ENCODE assay signal across 2 cellular contexts in the genomic region with DNA sequence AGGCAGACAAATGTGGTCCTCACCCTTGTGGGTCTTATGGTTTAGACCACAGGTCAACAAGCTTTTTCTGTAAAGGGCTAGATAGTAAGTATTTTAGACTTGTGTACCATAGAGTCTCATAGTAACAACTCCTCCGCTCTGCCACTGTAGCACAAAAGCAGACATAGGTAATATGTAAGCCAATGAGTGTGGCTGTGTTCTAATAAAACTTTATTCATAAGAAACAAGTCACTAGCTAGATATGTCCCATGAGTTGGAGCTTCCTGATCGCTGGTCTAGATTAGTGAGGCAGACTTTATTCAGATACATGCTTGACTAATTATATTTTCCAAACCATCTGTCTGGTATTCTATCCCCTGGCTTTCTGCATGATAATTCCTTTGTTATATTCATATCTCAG.
TF ChIP-seq lines count a peak whose summit lies in the region.

No MANE protein-coding gene starts in this region.

TF ChIP-seq in GM12878, 131 proteins besides CTCF, POLR2A, EP300 and RAD21:
- TF ChIP-seq, protein P1, sequence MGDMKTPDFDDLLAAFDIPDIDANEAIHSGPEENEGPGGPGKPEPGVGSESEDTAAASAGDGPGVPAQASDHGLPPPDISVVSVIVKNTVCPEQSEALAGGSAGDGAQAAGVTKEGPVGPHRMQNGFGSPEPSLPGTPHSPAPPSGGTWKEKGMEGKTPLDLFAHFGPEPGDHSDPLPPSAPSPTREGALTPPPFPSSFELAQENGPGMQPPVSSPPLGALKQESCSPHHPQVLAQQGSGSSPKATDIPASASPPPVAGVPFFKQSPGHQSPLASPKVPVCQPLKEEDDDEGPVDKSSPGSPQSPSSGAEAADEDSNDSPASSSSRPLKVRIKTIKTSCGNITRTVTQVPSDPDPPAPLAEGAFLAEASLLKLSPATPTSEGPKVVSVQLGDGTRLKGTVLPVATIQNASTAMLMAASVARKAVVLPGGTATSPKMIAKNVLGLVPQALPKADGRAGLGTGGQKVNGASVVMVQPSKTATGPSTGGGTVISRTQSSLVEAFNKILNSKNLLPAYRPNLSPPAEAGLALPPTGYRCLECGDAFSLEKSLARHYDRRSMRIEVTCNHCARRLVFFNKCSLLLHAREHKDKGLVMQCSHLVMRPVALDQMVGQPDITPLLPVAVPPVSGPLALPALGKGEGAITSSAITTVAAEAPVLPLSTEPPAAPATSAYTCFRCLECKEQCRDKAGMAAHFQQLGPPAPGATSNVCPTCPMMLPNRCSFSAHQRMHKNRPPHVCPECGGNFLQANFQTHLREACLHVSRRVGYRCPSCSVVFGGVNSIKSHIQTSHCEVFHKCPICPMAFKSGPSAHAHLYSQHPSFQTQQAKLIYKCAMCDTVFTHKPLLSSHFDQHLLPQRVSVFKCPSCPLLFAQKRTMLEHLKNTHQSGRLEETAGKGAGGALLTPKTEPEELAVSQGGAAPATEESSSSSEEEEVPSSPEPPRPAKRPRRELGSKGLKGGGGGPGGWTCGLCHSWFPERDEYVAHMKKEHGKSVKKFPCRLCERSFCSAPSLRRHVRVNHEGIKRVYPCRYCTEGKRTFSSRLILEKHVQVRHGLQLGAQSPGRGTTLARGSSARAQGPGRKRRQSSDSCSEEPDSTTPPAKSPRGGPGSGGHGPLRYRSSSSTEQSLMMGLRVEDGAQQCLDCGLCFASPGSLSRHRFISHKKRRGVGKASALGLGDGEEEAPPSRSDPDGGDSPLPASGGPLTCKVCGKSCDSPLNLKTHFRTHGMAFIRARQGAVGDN (IDR thresholded peaks at IDR 0.05): no peak
- TF ChIP-seq MTA3 (IDR thresholded peaks at IDR 0.05; ENCODE audit: borderline replicate concordance, low read length): no peak
- TF ChIP-seq, protein P2, sequence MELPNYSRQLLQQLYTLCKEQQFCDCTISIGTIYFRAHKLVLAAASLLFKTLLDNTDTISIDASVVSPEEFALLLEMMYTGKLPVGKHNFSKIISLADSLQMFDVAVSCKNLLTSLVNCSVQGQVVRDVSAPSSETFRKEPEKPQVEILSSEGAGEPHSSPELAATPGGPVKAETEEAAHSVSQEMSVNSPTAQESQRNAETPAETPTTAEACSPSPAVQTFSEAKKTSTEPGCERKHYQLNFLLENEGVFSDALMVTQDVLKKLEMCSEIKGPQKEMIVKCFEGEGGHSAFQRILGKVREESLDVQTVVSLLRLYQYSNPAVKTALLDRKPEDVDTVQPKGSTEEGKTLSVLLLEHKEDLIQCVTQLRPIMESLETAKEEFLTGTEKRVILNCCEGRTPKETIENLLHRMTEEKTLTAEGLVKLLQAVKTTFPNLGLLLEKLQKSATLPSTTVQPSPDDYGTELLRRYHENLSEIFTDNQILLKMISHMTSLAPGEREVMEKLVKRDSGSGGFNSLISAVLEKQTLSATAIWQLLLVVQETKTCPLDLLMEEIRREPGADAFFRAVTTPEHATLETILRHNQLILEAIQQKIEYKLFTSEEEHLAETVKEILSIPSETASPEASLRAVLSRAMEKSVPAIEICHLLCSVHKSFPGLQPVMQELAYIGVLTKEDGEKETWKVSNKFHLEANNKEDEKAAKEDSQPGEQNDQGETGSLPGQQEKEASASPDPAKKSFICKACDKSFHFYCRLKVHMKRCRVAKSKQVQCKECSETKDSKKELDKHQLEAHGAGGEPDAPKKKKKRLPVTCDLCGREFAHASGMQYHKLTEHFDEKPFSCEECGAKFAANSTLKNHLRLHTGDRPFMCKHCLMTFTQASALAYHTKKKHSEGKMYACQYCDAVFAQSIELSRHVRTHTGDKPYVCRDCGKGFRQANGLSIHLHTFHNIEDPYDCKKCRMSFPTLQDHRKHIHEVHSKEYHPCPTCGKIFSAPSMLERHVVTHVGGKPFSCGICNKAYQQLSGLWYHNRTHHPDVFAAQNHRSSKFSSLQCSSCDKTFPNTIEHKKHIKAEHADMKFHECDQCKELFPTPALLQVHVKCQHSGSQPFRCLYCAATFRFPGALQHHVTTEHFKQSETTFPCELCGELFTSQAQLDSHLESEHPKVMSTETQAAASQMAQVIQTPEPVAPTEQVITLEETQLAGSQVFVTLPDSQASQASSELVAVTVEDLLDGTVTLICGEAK (IDR thresholded peaks at IDR 0.05; ENCODE audit: borderline replicate concordance): peak; percentile 58

TF ChIP-seq in K562, 482 proteins besides CTCF, POLR2A, EP300 and RAD21 (continued from another document):
- TF ChIP-seq, protein P2 (IDR thresholded peaks at IDR 0.05): peak; percentile 83
- TF ChIP-seq, protein P2 (CRISPR knock-in tag; IDR thresholded peaks at IDR 0.05): no peak
- TF ChIP-seq, protein P3, sequence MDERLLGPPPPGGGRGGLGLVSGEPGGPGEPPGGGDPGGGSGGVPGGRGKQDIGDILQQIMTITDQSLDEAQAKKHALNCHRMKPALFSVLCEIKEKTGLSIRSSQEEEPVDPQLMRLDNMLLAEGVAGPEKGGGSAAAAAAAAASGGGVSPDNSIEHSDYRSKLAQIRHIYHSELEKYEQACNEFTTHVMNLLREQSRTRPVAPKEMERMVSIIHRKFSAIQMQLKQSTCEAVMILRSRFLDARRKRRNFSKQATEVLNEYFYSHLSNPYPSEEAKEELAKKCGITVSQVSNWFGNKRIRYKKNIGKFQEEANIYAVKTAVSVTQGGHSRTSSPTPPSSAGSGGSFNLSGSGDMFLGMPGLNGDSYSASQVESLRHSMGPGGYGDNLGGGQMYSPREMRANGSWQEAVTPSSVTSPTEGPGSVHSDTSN (CRISPR knock-in tag; IDR thresholded peaks at IDR 0.05; ENCODE audit: low read depth): no peak
- TF ChIP-seq, protein P3 (tag; conservative IDR thresholded peaks at IDR 0.05; ENCODE audit: low read depth): no peak
- TF ChIP-seq ZNF316 (IDR thresholded peaks at IDR 0.05): no peak
